In the genomic region with DNA sequence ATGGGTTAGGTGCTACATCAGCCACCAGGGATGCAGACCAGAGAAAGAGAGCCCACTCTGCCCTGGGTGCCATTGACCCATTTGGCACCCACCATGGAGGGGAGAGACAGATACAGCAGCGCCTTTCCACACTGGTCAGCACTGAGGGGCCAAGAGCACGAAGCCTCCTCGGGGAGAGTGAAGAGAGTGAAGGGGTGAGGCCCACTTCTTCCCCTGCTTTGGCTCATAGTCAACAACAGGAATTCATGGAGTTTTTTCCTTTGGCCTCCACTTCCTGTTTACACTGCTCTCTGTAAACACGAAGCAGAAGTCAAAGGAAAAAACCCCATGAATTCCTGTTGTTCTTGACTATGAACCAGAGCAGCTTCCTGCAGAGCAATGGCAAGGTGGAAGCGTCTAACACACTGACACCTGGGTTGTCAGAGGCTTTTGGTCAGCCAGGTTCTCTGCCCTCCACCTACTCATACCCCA, we compare ENCODE assay signal across 1 cellular context.
A peak's percentile ranks its signal among the peaks of the same experiment; 100 is the strongest.
TF ChIP-seq lines count a peak whose summit lies in the region.

No MANE protein-coding gene starts in this region.

TF ChIP-seq in HepG2, 621 proteins besides CTCF, POLR2A, EP300 and RAD21 (continued from another document and continues in another):
- TF ChIP-seq ARID4A (CRISPR knock-in tag; IDR thresholded peaks at IDR 0.05; ENCODE audit: borderline replicate concordance) = peak; percentile 30; the same call in 1 of the 2 replicates
- TF ChIP-seq ZNF362 (CRISPR knock-in tag; IDR thresholded peaks at IDR 0.05; ENCODE audit: borderline replicate concordance) = peak; percentile 41; the same call in 1 of the 2 replicates
- no peak for TF ChIP-seq AGO1 (IDR thresholded peaks at IDR 0.05; ENCODE audit: low read depth, low read length, poor library complexity, severe bottlenecking)
- no peak for TF ChIP-seq KDM5A (IDR thresholded peaks at IDR 0.05; ENCODE audit: borderline replicate concordance, low read length)
- TF ChIP-seq RFXAP (CRISPR knock-in tag; IDR thresholded peaks at IDR 0.05; ENCODE audit: borderline replicate concordance) = no peak
- peak; percentile 89 for TF ChIP-seq FOXK2 (IDR thresholded peaks at IDR 0.05)
- 0 out of 2 replicates have a peak, but pooled peaks have one; percentile 53 for TF ChIP-seq ZBTB4 (CRISPR knock-in tag; IDR thresholded peaks at IDR 0.05; ENCODE audit: borderline replicate concordance)
- no peak for TF ChIP-seq BORCS8-MEF2B (CRISPR knock-in tag; IDR thresholded peaks at IDR 0.05)
- TF ChIP-seq ZNF549 (CRISPR knock-in tag; IDR thresholded peaks at IDR 0.05) = no peak
- TF ChIP-seq TCF12 (IDR thresholded peaks at IDR 0.05) = no peak
- no peak for TF ChIP-seq TCF12 (CRISPR knock-in tag; IDR thresholded peaks at IDR 0.05)
- peak; percentile 52 for TF ChIP-seq BCL6 (CRISPR knock-in tag; IDR thresholded peaks at IDR 0.05)
- no peak for TF ChIP-seq ZNF704 (CRISPR knock-in tag; IDR thresholded peaks at IDR 0.05; ENCODE audit: borderline replicate concordance)
- TF ChIP-seq, protein P1, sequence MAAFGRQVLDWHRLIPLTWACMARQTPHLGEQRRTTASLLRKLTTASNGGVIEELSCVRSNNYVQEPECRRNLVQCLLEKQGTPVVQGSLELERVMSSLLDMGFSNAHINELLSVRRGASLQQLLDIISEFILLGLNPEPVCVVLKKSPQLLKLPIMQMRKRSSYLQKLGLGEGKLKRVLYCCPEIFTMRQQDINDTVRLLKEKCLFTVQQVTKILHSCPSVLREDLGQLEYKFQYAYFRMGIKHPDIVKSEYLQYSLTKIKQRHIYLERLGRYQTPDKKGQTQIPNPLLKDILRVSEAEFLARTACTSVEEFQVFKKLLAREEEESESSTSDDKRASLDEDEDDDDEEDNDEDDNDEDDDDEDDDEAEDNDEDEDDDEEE (CRISPR knock-in tag; IDR thresholded peaks at IDR 0.05) = no peak
- TF ChIP-seq MLX (CRISPR knock-in tag; IDR thresholded peaks at IDR 0.05) = no peak
- no peak for TF ChIP-seq GTF3A (CRISPR knock-in tag; conservative IDR thresholded peaks at IDR 0.05)
- TF ChIP-seq, protein P2, sequence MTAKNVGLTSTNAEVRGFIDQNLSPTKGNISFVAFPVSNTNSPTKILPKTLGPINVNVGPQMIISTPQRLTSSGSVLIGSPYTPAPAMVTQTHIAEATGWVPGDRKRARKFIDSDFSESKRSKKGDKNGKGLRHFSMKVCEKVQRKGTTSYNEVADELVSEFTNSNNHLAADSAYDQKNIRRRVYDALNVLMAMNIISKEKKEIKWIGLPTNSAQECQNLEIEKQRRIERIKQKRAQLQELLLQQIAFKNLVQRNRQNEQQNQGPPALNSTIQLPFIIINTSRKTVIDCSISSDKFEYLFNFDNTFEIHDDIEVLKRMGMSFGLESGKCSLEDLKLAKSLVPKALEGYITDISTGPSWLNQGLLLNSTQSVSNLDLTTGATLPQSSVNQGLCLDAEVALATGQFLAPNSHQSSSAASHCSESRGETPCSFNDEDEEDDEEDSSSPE (CRISPR knock-in tag; IDR thresholded peaks at IDR 0.05) = no peak
- TF ChIP-seq, protein P3, sequence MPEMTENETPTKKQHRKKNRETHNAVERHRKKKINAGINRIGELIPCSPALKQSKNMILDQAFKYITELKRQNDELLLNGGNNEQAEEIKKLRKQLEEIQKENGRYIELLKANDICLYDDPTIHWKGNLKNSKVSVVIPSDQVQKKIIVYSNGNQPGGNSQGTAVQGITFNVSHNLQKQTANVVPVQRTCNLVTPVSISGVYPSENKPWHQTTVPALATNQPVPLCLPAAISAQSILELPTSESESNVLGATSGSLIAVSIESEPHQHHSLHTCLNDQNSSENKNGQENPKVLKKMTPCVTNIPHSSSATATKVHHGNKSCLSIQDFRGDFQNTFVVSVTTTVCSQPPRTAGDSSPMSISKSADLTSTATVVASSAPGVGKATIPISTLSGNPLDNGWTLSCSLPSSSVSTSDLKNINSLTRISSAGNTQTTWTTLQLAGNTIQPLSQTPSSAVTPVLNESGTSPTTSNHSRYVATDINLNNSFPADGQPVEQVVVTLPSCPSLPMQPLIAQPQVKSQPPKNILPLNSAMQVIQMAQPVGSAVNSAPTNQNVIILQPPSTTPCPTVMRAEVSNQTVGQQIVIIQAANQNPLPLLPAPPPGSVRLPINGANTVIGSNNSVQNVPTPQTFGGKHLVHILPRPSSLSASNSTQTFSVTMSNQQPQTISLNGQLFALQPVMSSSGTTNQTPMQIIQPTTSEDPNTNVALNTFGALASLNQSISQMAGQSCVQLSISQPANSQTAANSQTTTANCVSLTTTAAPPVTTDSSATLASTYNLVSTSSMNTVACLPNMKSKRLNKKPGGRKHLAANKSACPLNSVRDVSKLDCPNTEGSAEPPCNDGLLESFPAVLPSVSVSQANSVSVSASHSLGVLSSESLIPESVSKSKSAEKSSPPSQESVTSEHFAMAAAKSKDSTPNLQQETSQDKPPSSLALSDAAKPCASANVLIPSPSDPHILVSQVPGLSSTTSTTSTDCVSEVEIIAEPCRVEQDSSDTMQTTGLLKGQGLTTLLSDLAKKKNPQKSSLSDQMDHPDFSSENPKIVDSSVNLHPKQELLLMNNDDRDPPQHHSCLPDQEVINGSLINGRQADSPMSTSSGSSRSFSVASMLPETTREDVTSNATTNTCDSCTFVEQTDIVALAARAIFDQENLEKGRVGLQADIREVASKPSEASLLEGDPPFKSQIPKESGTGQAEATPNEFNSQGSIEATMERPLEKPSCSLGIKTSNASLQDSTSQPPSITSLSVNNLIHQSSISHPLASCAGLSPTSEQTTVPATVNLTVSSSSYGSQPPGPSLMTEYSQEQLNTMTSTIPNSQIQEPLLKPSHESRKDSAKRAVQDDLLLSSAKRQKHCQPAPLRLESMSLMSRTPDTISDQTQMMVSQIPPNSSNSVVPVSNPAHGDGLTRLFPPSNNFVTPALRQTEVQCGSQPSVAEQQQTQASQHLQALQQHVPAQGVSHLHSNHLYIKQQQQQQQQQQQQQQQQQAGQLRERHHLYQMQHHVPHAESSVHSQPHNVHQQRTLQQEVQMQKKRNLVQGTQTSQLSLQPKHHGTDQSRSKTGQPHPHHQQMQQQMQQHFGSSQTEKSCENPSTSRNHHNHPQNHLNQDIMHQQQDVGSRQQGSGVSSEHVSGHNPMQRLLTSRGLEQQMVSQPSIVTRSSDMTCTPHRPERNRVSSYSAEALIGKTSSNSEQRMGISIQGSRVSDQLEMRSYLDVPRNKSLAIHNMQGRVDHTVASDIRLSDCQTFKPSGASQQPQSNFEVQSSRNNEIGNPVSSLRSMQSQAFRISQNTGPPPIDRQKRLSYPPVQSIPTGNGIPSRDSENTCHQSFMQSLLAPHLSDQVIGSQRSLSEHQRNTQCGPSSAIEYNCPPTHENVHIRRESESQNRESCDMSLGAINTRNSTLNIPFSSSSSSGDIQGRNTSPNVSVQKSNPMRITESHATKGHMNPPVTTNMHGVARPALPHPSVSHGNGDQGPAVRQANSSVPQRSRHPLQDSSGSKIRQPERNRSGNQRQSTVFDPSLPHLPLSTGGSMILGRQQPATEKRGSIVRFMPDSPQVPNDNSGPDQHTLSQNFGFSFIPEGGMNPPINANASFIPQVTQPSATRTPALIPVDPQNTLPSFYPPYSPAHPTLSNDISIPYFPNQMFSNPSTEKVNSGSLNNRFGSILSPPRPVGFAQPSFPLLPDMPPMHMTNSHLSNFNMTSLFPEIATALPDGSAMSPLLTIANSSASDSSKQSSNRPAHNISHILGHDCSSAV (CRISPR knock-in tag; IDR thresholded peaks at IDR 0.05; ENCODE audit: borderline replicate concordance) = no peak
- TF ChIP-seq ZNF773 (CRISPR knock-in tag; IDR thresholded peaks at IDR 0.05; ENCODE audit: borderline replicate concordance) = no peak
- TF ChIP-seq PATZ1 (CRISPR knock-in tag; IDR thresholded peaks at IDR 0.05) = no peak
- TF ChIP-seq KLF13 (CRISPR knock-in tag; IDR thresholded peaks at IDR 0.05) = no peak
- TF ChIP-seq MYC (CRISPR knock-in tag; IDR thresholded peaks at IDR 0.05; ENCODE audit: borderline replicate concordance) = no peak
- TF ChIP-seq ZNF251 (CRISPR knock-in tag; IDR thresholded peaks at IDR 0.05) = no peak
- TF ChIP-seq MEF2D (CRISPR knock-in tag; IDR thresholded peaks at IDR 0.05) = peak; percentile 32; the same call in 1 of the 2 replicates
- no peak for TF ChIP-seq ZNF17 (CRISPR knock-in tag; IDR thresholded peaks at IDR 0.05)
- TF ChIP-seq CHCHD3 (CRISPR knock-in tag; IDR thresholded peaks at IDR 0.05) = no peak
- TF ChIP-seq ERF (CRISPR knock-in tag; IDR thresholded peaks at IDR 0.05) = 0 out of 2 replicates have a peak, but pooled peaks have one; percentile 16
- peak; percentile 27; the same call in 1 of the 2 replicates for TF ChIP-seq FOSL2 (CRISPR knock-in tag; IDR thresholded peaks at IDR 0.05)
